In genomic region chr4:152077582-152077981, GRCh38 we compare ENCODE assay signal across 25 cellular contexts.
"Had no signal": no experiment of that assay in that cellular context is flagged by ENCODE, and none has a peak within 500 bp of the region (broad histone marks: within the 10 kb centered on the region; RNA-seq: fewer than 3 reads in every experiment).

No MANE protein-coding gene starts in this region.

- DNase-seq: effector memory CD8-positive, alpha-beta T cell; esophagus squamous epithelium; foreskin fibroblast; head of caudate nucleus; kidney; left cardiac atrium; left ventricle myocardium inferior; lower lobe of right lung; occipital lobe; pancreas; right cardiac atrium; small intestine; stimulated activated CD4-positive, alpha-beta T cell treated with anti-CD3 and anti-CD28 coated beads, Interleukin-2, amount 100 ng/mL, for 48 hours; stimulated activated naive CD8-positive, alpha-beta T cell treated with anti-CD3 and anti-CD28 coated beads, Interleukin-15, Interleukin-2, amounts not matched to agents 100 U/mL and 50 U/mL, for 24 hours; thyroid gland had no signal

- H3K9me3 Mint-ChIP-seq: dendritic cell treated with granulocyte-macrophage colony-stimulating factor and Interleukin-4, amounts not matched to agents 40 ng/mL and 50 ng/mL, for 4 days; effector memory CD8-positive, alpha-beta T cell; mesothelial cell of epicardium; natural killer cell treated with Interleukin-12 subunit alpha and Interleukin-12 subunit beta and Interleukin-15 and Interleukin-18, amount 100 ng/mL, for 72 hours; type B pancreatic cell had no signal

- H2AFZ ChIP-seq: hepatocyte had no signal

- FAIRE-seq: kidney, pancreas, small intestine, urothelium cell line had no signal

- H3K79me2 ChIP-seq: hepatocyte had no signal

- H3K4me2 ChIP-seq: hepatocyte had no signal

- H3K36me3 Mint-ChIP-seq: mesothelial cell of epicardium; natural killer cell treated with Interleukin-12 subunit alpha and Interleukin-12 subunit beta and Interleukin-15 and Interleukin-18, amount 100 ng/mL, for 72 hours; type B pancreatic cell had no signal

- H3K27me3 ChIP-seq: esophagus squamous epithelium, hepatocyte, pancreas, suprapubic skin, thyroid gland had no signal

- H3K27ac ChIP-seq: epithelial cell of prostate, esophagus squamous epithelium, hepatocyte, left ventricle myocardium inferior, lower lobe of right lung, pancreas, suprapubic skin, thyroid gland had no signal

- H3K4me1 ChIP-seq: esophagus squamous epithelium, pancreas had no signal

- H3K27me3 Mint-ChIP-seq: dendritic cell treated with granulocyte-macrophage colony-stimulating factor and Interleukin-4, amounts not matched to agents 40 ng/mL and 50 ng/mL, for 4 days; effector memory CD8-positive, alpha-beta T cell; natural killer cell treated with Interleukin-12 subunit alpha and Interleukin-12 subunit beta and Interleukin-15 and Interleukin-18, amount 100 ng/mL, for 72 hours had no signal

- H3K27ac Mint-ChIP-seq: dendritic cell treated with granulocyte-macrophage colony-stimulating factor and Interleukin-4, amounts not matched to agents 40 ng/mL and 50 ng/mL, for 4 days; memory B cell; mesothelial cell of epicardium; natural killer cell treated with Interleukin-12 subunit alpha and Interleukin-12 subunit beta and Interleukin-15 and Interleukin-18, amount 100 ng/mL, for 72 hours; progenitor cell of endocrine pancreas; type B pancreatic cell had no signal

- H3K4me3 Mint-ChIP-seq: dendritic cell treated with granulocyte-macrophage colony-stimulating factor and Interleukin-4, amounts not matched to agents 40 ng/mL and 50 ng/mL, for 4 days; effector memory CD8-positive, alpha-beta T cell; memory B cell; mesothelial cell of epicardium; natural killer cell treated with Interleukin-12 subunit alpha and Interleukin-12 subunit beta and Interleukin-15 and Interleukin-18, amount 100 ng/mL, for 72 hours; type B pancreatic cell had no signal

- ATAC-seq: effector memory CD8-positive, alpha-beta T cell; left cardiac atrium; lower lobe of right lung; natural killer cell treated with Interleukin-12 subunit alpha and Interleukin-12 subunit beta and Interleukin-15 and Interleukin-18, amount 100 ng/mL, for 72 hours; pancreas; right cardiac atrium; stimulated activated naive CD8-positive, alpha-beta T cell treated with anti-CD3 and anti-CD28 coated beads, Interleukin-15, Interleukin-2, amounts not matched to agents 100 U/mL and 50 U/mL, for 24 hours had no signal

- H3K9me3 ChIP-seq: esophagus squamous epithelium, left ventricle myocardium inferior, lower lobe of right lung, pancreas, suprapubic skin, thyroid gland had no signal

- H3K4me3 ChIP-seq: esophagus squamous epithelium, hepatocyte, left ventricle myocardium inferior, lower lobe of right lung, pancreas, suprapubic skin, thyroid gland had no signal

- H3K36me3 ChIP-seq: esophagus squamous epithelium, left ventricle myocardium inferior, lower lobe of right lung, pancreas, suprapubic skin, thyroid gland had no signal
